In genomic region chr2:9473985-9474360, GRCh38 we compare ENCODE assay signal across 8 cellular contexts. TPM values are rescaled to one million over a fixed set of nuclear protein-coding genes. Genes with fewer than 3 reads are reported as not detected.
DNase-seq lines count a peak whose midpoint lies in the region; ATAC-seq, FAIRE-seq and TF ChIP-seq lines count a peak whose summit lies in the region.

No MANE protein-coding gene starts in this region.

- CTCF ChIA-PET in GM10248 (lab: Yijun Ruan, JAX) = interaction anchor here (0.6 to 1.2 kb wide), 3 partner anchors 7 to 82 kb away, joined by 3 read pairs; partner anchors contain the start of gene ADAM17

- H3K4me3 ChIP-seq in body of pancreas (peak overlapping the region; percentile 72 to 87), keratinocyte (ENCODE audit: control insufficient read depth in 2 of 3, extremely low read depth in 1 of 3, insufficient read depth in 2 of 3, low read depth in 1 of 3, low read length in 3 of 3) (peak overlapping the region; percentile 40 to 79 (median 56))

- H3K36me3 ChIP-seq in body of pancreas (replicated peaks in 1 of 2; ENCODE audit: insufficient read depth in 1 of 2, low read depth in 2 of 2) (no peaks in the 10 kb centered on the region), keratinocyte (ENCODE audit: control insufficient read depth in 2 of 2, extremely low read depth in 1 of 2, insufficient read depth in 2 of 2, low read length in 2 of 2) (peaks cover 0 to 22% of the 10 kb centered on the region in 2 experiments)

- peak overlapping the region; percentile 67 for H2AFZ ChIP-seq in keratinocyte (ENCODE audit: control insufficient read depth, low read length)

- H3K9me1 ChIP-seq in keratinocyte (ENCODE audit: control insufficient read depth, extremely low read depth, insufficient read depth, low read length) = no peaks in the 10 kb centered on the region

- H3K4me2 ChIP-seq in keratinocyte (ENCODE audit: control insufficient read depth, extremely low read depth, insufficient read depth, low read depth, low read length) = peak overlapping the region; percentile 60

- WGBS in body of pancreas, 2 donors = 0 to 4% methylated on average over 3 to 37 of the region's 39 CpGs

- ATAC-seq in HG02852 (IDR thresholded peaks at IDR 0.05; ENCODE audit: unreplicated experiment) = peak; percentile 44
- peak; percentile 26 for ATAC-seq in body of pancreas

- no peaks in the 10 kb centered on the region for H3K9me3 ChIP-seq in body of pancreas
- peaks cover 3% of the 10 kb centered on the region for H3K9me3 ChIP-seq in keratinocyte (ENCODE audit: control insufficient read depth, low read depth, low read length)

- H3K27me3 ChIP-seq in body of pancreas (no peaks in the 10 kb centered on the region), keratinocyte (ENCODE audit: control insufficient read depth, extremely low read depth, insufficient read depth, low read length) (no peaks in the 10 kb centered on the region)

- TF ChIP-seq CTCF in GM10248 (IDR thresholded peaks at IDR 0.05; ENCODE audit: control extremely low read depth, extremely low read depth, low read depth, missing control alignments) = no peak
- no peak for TF ChIP-seq CTCF in body of pancreas (IDR thresholded peaks at IDR 0.05)
- no peak for TF ChIP-seq CTCF in keratinocyte (optimal IDR thresholded peaks at IDR 0.05 in 1 of 3, IDR thresholded peaks at IDR 0.05 in 1 of 3, conservative IDR thresholded peaks at IDR 0.05 in 1 of 3; ENCODE audit: extremely low read depth in 1 of 3, insufficient read depth in 2 of 3, low read length in 3 of 3)

- intact Hi-C loops in body of pancreas (cut with DNase I) = no loop called here

- no peaks in the 10 kb centered on the region for H4K20me1 ChIP-seq in keratinocyte (ENCODE audit: control insufficient read depth, extremely low read depth, insufficient read depth, low read length)

- POLR2A ChIA-PET in GM10248 (lab: Yijun Ruan, JAX) = interaction anchor here (0.8 kb wide), 1 partner anchor 9 kb away, joined by 3 read pairs; no protein-coding TSS in a partner anchor

- H3K27ac ChIP-seq in body of pancreas (peak overlapping the region; percentile 41 to 87 (median 82)), keratinocyte (ENCODE audit: control insufficient read depth, insufficient read depth, low read length) (no peak overlapping the region)

- no peak for FAIRE-seq in keratinocyte (lab: Jason Lieb, UNC)

- DNase-seq in GM10248 (ENCODE audit: extremely low spot score) (peak; percentile 53), T-helper 9 cell (peak; percentile 54), body of pancreas (peak; percentile 47 to 66 (median 55)), keratinocyte (ENCODE audit: low read depth, low spot score) (no peak), T1000 (lab: John Stamatoyannopoulos, UW) (no peak), pons (ENCODE audit: low spot score) (no peak)
- DNase-seq in stimulated activated CD4-positive, alpha-beta T cell treated with anti-CD3 and anti-CD28 coated beads, Interleukin-1b, Interleukin-23, amount 100 ng/mL, for 24 hours (ENCODE audit: low read depth in 4 of 4, low spot score in 1 of 4) = peak in 3 of 4 experiments; percentile 25 to 43 (median 38)

- H3K4me1 ChIP-seq in body of pancreas (peaks cover 25% of the 10 kb centered on the region), keratinocyte (ENCODE audit: control insufficient read depth, extremely low read depth, insufficient read depth, low read length) (peaks cover 9% of the 10 kb centered on the region)

- H3K9ac ChIP-seq in keratinocyte (ENCODE audit: control insufficient read depth, extremely low read depth, insufficient read depth, low read length) = peak overlapping the region; percentile 78

- peaks cover 14% of the 10 kb centered on the region for H3K79me2 ChIP-seq in keratinocyte (ENCODE audit: control insufficient read depth, insufficient read depth, low read length)

- dilution Hi-C loops in keratinocyte (cut with MboI; ENCODE audit: extremely low pct_ligation_motif_present, low sequenced_read_pairs) = no loop called here

- peak in 1 of 3 donors; percentile 27 for TF ChIP-seq POLR2A in body of pancreas (IDR thresholded peaks at IDR 0.05)

RNA-seq across cellular contexts. Expression of gene IAH1, which starts 0.4 kb away (rescaled TPM):
- 10 to 100 TPM; 10.2 to 25.4 TPM for total RNA-seq in body of pancreas
- 56.9 to 65.0 TPM (median 59.6 TPM) in 3 replicates for polyA plus RNA-seq in keratinocyte
- polyA plus RNA-seq in keratinocyte (2011; ENCODE audit: low read depth) = 17.9 TPM
- polyA plus RNA-seq in keratinocyte (2011; cell fraction: cytosol; rRNA removed) = 52.0 and 75.2 TPM in 2 replicates
- polyA plus RNA-seq in keratinocyte (2011; cell fraction: nucleus; rRNA removed) = 24.3 and 30.5 TPM in 2 replicates
- polyA plus RNA-seq in keratinocyte (2012; ENCODE audit: low replicate concordance) = 39.3 and 47.1 TPM in 2 replicates
- polyA minus RNA-seq in keratinocyte = 10.1 to 41.5 TPM (median 20.8 TPM) in 3 replicates
- 13.6 TPM for polyA minus RNA-seq in keratinocyte (2011; cell fraction: cytosol; rRNA and poly(A)+ RNA removed)
- 7.3 TPM in 2 replicates for polyA minus RNA-seq in keratinocyte (2011; cell fraction: nucleus; rRNA and poly(A)+ RNA removed)

RNA-seq across cellular contexts. Expression of gene CPSF3, which starts 50.5 kb away (rescaled TPM):
- 10 to 100 TPM; 11.2 to 84.0 TPM for total RNA-seq in body of pancreas
- polyA plus RNA-seq in keratinocyte = 21.1 to 42.8 TPM (median 31.1 TPM) in 3 replicates
- polyA plus RNA-seq in keratinocyte (2011; ENCODE audit: low read depth) = 99.1 TPM
- 30.4 and 49.9 TPM in 2 replicates for polyA plus RNA-seq in keratinocyte (2011; cell fraction: cytosol; rRNA removed)
- 59.7 and 69.4 TPM in 2 replicates for polyA plus RNA-seq in keratinocyte (2011; cell fraction: nucleus; rRNA removed)
- polyA plus RNA-seq in keratinocyte (2012; ENCODE audit: low replicate concordance) = 33.4 and 41.4 TPM in 2 replicates
- 15.1 to 37.6 TPM (median 18.3 TPM) in 3 replicates for polyA minus RNA-seq in keratinocyte
- polyA minus RNA-seq in keratinocyte (2011; cell fraction: cytosol; rRNA and poly(A)+ RNA removed) = 20.0 TPM
- 15.4 and 35.4 TPM in 2 replicates for polyA minus RNA-seq in keratinocyte (2011; cell fraction: nucleus; rRNA and poly(A)+ RNA removed)

RNA-seq across cellular contexts. Expression of gene ITGB1BP1, which starts 50.6 kb away (rescaled TPM):
- 10 to 100 TPM; 16.6 to 28.3 TPM for total RNA-seq in body of pancreas
- polyA plus RNA-seq in keratinocyte = 84.9 to 169 TPM (median 110 TPM) in 3 replicates
- 240 TPM for polyA plus RNA-seq in keratinocyte (2011; ENCODE audit: low read depth)
- polyA plus RNA-seq in keratinocyte (2011; cell fraction: cytosol; rRNA removed) = 102 and 193 TPM in 2 replicates
- polyA plus RNA-seq in keratinocyte (2011; cell fraction: nucleus; rRNA removed) = 63.5 and 80.4 TPM in 2 replicates
- polyA plus RNA-seq in keratinocyte (2012; ENCODE audit: low replicate concordance) = 99.1 and 142 TPM in 2 replicates
- 17.4 to 50.2 TPM (median 37.7 TPM) in 3 replicates for polyA minus RNA-seq in keratinocyte
- polyA minus RNA-seq in keratinocyte (2011; cell fraction: cytosol; rRNA and poly(A)+ RNA removed) = 41.6 TPM
- polyA minus RNA-seq in keratinocyte (2011; cell fraction: nucleus; rRNA and poly(A)+ RNA removed) = 6.2 and 9.4 TPM in 2 replicates

Comparison
In these comparisons a context has a peak if more than half of its experiments do, and no peak if none do; other contexts are left out.
1. DNase-seq: peak in GM10248 (single experiment), T-helper 9 cell (single experiment), body of pancreas (4 of 4) and stimulated activated CD4-positive, alpha-beta T cell treated with anti-CD3 and anti-CD28 coated beads, Interleukin-1b, Interleukin-23, amount 100 ng/mL, for 24 hours (3 of 4); none in keratinocyte (single experiment), T1000 (single experiment) and pons (single experiment).